Comparison of ENCODE assay signal across 6 cellular contexts in genomic region chr5:170937914-170938313, GRCh38.
"Had no signal": no experiment of that assay in that cellular context is flagged by ENCODE, and none has a peak within 500 bp of the region (broad histone marks: within the 10 kb centered on the region; RNA-seq: fewer than 3 reads in every experiment).

No MANE protein-coding gene starts in this region.

- H3K4me3 ChIP-seq: GM23248, HAP-1 had no signal

- DNase-seq: GM23248, GOT3, H7, HFFc6 had no signal

- H3K4me1 ChIP-seq: HAP-1 had no signal

- H2AFZ ChIP-seq: GM23248 had no signal

- H3K36me3 ChIP-seq: HAP-1 had no signal

- H3K27ac ChIP-seq: GM23248 had no signal

- H3K9me3 ChIP-seq: HAP-1 had no signal

- H3K9ac ChIP-seq: GM23248 had no signal

- ATAC-seq: HCT116 had no signal
